8 cellular contexts compared by ENCODE assay signal in genomic region chr13:41193919-41194824, GRCh38. TPM values are rescaled to one million over a fixed set of nuclear protein-coding genes. Genes with fewer than 3 reads are reported as not detected.
A peak's percentile ranks its signal among the peaks of the same experiment; 100 is the strongest.
DNase-seq lines count a peak whose midpoint lies in the region; ATAC-seq and TF ChIP-seq lines count a peak whose summit lies in the region.

Gene KBTBD7 (minus strand): TSS chr13:41194569. CDS start chr13:41194257, 312 bp downstream.

- intact Hi-C loops in spleen (cut with DNase I; ENCODE audit: low total_unique reads): loop anchor here (5.0 kb wide), 1 partner anchor 62 kb away; the partner anchor contains the start of gene KBTBD6

- H3K4me1 ChIP-seq in spleen: peaks cover 5 to 61% (median 28%) of the 10 kb centered on the region in 6 donors

- H3K27ac Mint-ChIP-seq in central memory CD8-positive, alpha-beta T cell (ENCODE audit: low read depth): peak within 1 kb of the TSS; percentile 92

- H3K27ac ChIP-seq in spleen: peak within 1 kb of the TSS; percentile 75 to 94 (median 89)

- H3K36me3 Mint-ChIP-seq in central memory CD8-positive, alpha-beta T cell (ENCODE audit: insufficient read depth): peaks cover 13% of the 10 kb centered on the region

- H3K9me3 ChIP-seq in spleen: no peaks in the 10 kb centered on the region

- no peaks in the 10 kb centered on the region for H3K9me3 Mint-ChIP-seq in central memory CD8-positive, alpha-beta T cell

- 4 to 13% (median 10%) methylated on average over 30 to 66 of the region's 66 CpGs for WGBS in spleen, 5 donors

- peak; percentile 90 for ATAC-seq in HG03378 (IDR thresholded peaks at IDR 0.05; ENCODE audit: unreplicated experiment)
- ATAC-seq in central memory CD8-positive, alpha-beta T cell (replicated peaks; ENCODE audit: extremely low read depth, poor library complexity, severe bottlenecking): peak; percentile 97

- peak; percentile 80 for TF ChIP-seq POLR2A in GM19099 (IDR thresholded peaks at IDR 0.05; ENCODE audit: extremely low read depth, insufficient read length, low read depth)
- peak in 1 of 3 donors; percentile 41 for TF ChIP-seq POLR2A in spleen (IDR thresholded peaks at IDR 0.05)

- H3K4me3 Mint-ChIP-seq in central memory CD8-positive, alpha-beta T cell: peak within 1 kb of the TSS; percentile 92

- peak in 5 of 11 experiments; percentile 16 to 41 (median 32) for TF ChIP-seq CTCF in spleen (IDR thresholded peaks at IDR 0.05 in 8 of 11, conservative IDR thresholded peaks at IDR 0.05 in 3 of 11)

- H3K4me3 ChIP-seq in spleen: peak within 1 kb of the TSS; percentile 56 to 93 (median 70)

- H3K36me3 ChIP-seq in spleen: no peaks in the 10 kb centered on the region

- no peaks in the 10 kb centered on the region for H3K27me3 ChIP-seq in spleen (replicated peaks in 1 of 7)

- DNase-seq in AML-193 (lab: John Stamatoyannopoulos, UW) (peak; percentile 98 to 99), NCI-H446 treated with DMSO at 0.1 percent for 48 hours (lab: John Stamatoyannopoulos, UW) (peak; percentile 89), iris pigment epithelial cell (ENCODE audit: low read depth) (peak; percentile 100), spleen (peak; percentile 99)
- DNase-seq in activated CD4-positive, CD25-positive, alpha-beta regulatory T cell treated with anti-CD3 and anti-CD28 coated beads, Interleukin-2, amount 50 U/mL, for 16 hours (ENCODE audit: low read depth, low spot score): peak; percentile 86
- DNase-seq in central memory CD8-positive, alpha-beta T cell (ENCODE audit: low spot score in 2 of 2): peak; percentile 72 to 77

- no peaks in the 10 kb centered on the region for H3K27me3 Mint-ChIP-seq in central memory CD8-positive, alpha-beta T cell

- peaks cover 22% of the 10 kb centered on the region for H3K4me1 Mint-ChIP-seq in central memory CD8-positive, alpha-beta T cell

RNA-seq across cellular contexts. Expression of gene KBTBD7, which starts in this region (rescaled TPM):
- 10 to 100 TPM in 4 of 7 donors, 1 to 10 TPM in 3; 6.9 to 14.9 (median 11.1) TPM for total RNA-seq in spleen
- polyA plus RNA-seq in spleen: 1 to 10 TPM; 2.8 to 4.7 (median 3.4) TPM

Comparison
In these comparisons a context has a peak if more than half of its experiments do, and no peak if none do; other contexts are left out.
1. Peak in every context shown above with its lines: DNase-seq, ATAC-seq, H3K4me3 ChIP-seq and H3K27ac ChIP-seq.